In the genomic region with DNA sequence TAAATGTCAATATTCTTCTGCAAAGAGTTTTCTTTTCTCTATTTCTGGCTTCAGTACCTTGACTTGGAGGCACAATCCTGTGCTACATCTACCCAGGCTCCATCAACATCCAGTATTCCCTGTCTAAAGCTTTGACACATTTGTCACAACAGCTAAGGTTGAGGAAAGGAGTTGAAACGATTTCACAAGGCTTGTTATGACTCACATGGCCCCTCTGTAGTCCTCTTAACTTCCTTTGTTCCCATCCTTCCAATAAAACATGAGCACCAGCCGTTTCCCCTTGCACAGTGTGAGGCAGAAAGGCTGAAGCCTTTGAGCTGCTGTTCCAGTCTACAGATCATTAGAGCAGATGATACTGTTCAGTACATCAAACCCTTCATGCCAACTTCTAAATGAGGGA, we compare ENCODE assay signal across 2 cellular contexts.
TF ChIP-seq lines count a peak whose summit lies in the region.

No MANE protein-coding gene starts in this region.

TF ChIP-seq in GM23338, 12 proteins besides CTCF, POLR2A, EP300 and RAD21 (continued from another document):
- TF ChIP-seq EZH2 (IDR thresholded peaks at IDR 0.05; ENCODE audit: low read depth, unreplicated experiment) = no peak
- TF ChIP-seq, protein P1, sequence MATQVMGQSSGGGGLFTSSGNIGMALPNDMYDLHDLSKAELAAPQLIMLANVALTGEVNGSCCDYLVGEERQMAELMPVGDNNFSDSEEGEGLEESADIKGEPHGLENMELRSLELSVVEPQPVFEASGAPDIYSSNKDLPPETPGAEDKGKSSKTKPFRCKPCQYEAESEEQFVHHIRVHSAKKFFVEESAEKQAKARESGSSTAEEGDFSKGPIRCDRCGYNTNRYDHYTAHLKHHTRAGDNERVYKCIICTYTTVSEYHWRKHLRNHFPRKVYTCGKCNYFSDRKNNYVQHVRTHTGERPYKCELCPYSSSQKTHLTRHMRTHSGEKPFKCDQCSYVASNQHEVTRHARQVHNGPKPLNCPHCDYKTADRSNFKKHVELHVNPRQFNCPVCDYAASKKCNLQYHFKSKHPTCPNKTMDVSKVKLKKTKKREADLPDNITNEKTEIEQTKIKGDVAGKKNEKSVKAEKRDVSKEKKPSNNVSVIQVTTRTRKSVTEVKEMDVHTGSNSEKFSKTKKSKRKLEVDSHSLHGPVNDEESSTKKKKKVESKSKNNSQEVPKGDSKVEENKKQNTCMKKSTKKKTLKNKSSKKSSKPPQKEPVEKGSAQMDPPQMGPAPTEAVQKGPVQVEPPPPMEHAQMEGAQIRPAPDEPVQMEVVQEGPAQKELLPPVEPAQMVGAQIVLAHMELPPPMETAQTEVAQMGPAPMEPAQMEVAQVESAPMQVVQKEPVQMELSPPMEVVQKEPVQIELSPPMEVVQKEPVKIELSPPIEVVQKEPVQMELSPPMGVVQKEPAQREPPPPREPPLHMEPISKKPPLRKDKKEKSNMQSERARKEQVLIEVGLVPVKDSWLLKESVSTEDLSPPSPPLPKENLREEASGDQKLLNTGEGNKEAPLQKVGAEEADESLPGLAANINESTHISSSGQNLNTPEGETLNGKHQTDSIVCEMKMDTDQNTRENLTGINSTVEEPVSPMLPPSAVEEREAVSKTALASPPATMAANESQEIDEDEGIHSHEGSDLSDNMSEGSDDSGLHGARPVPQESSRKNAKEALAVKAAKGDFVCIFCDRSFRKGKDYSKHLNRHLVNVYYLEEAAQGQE (IDR thresholded peaks at IDR 0.05; ENCODE audit: unreplicated experiment) = no peak
- TF ChIP-seq JUNB (IDR thresholded peaks at IDR 0.05; ENCODE audit: unreplicated experiment) = no peak
- TF ChIP-seq, protein P2, sequence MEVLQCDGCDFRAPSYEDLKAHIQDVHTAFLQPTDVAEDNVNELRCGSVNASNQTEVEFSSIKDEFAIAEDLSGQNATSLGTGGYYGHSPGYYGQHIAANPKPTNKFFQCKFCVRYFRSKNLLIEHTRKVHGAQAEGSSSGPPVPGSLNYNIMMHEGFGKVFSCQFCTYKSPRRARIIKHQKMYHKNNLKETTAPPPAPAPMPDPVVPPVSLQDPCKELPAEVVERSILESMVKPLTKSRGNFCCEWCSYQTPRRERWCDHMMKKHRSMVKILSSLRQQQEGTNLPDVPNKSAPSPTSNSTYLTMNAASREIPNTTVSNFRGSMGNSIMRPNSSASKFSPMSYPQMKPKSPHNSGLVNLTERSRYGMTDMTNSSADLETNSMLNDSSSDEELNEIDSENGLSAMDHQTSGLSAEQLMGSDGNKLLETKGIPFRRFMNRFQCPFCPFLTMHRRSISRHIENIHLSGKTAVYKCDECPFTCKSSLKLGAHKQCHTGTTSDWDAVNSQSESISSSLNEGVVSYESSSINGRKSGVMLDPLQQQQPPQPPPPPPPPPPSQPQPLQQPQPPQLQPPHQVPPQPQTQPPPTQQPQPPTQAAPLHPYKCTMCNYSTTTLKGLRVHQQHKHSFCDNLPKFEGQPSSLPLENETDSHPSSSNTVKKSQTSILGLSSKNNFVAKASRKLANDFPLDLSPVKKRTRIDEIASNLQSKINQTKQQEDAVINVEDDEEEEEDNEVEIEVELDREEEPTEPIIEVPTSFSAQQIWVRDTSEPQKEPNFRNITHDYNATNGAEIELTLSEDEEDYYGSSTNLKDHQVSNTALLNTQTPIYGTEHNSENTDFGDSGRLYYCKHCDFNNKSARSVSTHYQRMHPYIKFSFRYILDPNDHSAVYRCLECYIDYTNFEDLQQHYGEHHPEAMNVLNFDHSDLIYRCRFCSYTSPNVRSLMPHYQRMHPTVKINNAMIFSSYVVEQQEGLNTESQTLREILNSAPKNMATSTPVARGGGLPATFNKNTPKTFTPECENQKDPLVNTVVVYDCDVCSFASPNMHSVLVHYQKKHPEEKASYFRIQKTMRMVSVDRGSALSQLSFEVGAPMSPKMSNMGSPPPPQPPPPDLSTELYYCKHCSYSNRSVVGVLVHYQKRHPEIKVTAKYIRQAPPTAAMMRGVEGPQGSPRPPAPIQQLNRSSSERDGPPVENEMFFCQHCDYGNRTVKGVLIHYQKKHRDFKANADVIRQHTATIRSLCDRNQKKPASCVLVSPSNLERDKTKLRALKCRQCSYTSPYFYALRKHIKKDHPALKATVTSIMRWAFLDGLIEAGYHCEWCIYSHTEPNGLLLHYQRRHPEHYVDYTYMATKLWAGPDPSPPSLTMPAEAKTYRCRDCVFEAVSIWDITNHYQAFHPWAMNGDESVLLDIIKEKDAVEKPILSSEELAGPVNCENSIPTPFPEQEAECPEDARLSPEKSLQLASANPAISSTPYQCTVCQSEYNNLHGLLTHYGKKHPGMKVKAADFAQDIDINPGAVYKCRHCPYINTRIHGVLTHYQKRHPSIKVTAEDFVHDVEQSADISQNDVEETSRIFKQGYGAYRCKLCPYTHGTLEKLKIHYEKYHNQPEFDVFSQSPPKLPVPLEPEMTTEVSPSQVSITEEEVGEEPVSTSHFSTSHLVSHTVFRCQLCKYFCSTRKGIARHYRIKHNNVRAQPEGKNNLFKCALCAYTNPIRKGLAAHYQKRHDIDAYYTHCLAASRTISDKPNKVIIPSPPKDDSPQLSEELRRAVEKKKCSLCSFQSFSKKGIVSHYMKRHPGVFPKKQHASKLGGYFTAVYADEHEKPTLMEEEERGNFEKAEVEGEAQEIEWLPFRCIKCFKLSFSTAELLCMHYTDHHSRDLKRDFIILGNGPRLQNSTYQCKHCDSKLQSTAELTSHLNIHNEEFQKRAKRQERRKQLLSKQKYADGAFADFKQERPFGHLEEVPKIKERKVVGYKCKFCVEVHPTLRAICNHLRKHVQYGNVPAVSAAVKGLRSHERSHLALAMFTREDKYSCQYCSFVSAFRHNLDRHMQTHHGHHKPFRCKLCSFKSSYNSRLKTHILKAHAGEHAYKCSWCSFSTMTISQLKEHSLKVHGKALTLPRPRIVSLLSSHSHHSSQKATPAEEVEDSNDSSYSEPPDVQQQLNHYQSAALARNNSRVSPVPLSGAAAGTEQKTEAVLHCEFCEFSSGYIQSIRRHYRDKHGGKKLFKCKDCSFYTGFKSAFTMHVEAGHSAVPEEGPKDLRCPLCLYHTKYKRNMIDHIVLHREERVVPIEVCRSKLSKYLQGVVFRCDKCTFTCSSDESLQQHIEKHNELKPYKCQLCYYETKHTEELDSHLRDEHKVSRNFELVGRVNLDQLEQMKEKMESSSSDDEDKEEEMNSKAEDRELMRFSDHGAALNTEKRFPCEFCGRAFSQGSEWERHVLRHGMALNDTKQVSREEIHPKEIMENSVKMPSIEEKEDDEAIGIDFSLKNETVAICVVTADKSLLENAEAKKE (CRISPR knock-in tag; IDR thresholded peaks at IDR 0.05) = no peak
- TF ChIP-seq STAT1 (IDR thresholded peaks at IDR 0.05; ENCODE audit: unreplicated experiment) = no peak
- TF ChIP-seq CREB1 (CRISPR knock-in tag; IDR thresholded peaks at IDR 0.05; ENCODE audit: low read depth) = no peak
- no peak for TF ChIP-seq POLR2AphosphoS5 (IDR thresholded peaks at IDR 0.05; ENCODE audit: low read depth)
- no peak for TF ChIP-seq ZNF331 (CRISPR knock-in tag; IDR thresholded peaks at IDR 0.05; ENCODE audit: low read depth)
- no peak for TF ChIP-seq EZH2phosphoT487 (IDR thresholded peaks at IDR 0.05; ENCODE audit: unreplicated experiment)
- no peak for TF ChIP-seq NANOG (IDR thresholded peaks at IDR 0.05; ENCODE audit: borderline replicate concordance)

TF ChIP-seq in H1, 55 proteins besides CTCF, POLR2A, EP300 and RAD21 (continued from another document):
- TF ChIP-seq BRCA1 (IDR thresholded peaks at IDR 0.05; ENCODE audit: low read depth, low read length) (no peak), GABPA (IDR thresholded peaks at IDR 0.05; ENCODE audit: borderline replicate concordance, insufficient read depth, low read length) (no peak), CTBP2 (IDR thresholded peaks at IDR 0.05; ENCODE audit: borderline replicate concordance, insufficient read depth, insufficient read length, low read length) (no peak), PHF8 (conservative IDR thresholded peaks at IDR 0.05; ENCODE audit: low read depth, low read length) (no peak)
